In genomic region chr6:1790684-1791083, GRCh38 we compare ENCODE assay signal across 35 cellular contexts.
"Had no signal": no experiment of that assay in that cellular context is flagged by ENCODE, and none has a peak within 500 bp of the region (broad histone marks: within the 10 kb centered on the region; RNA-seq: fewer than 3 reads in every experiment).

No MANE protein-coding gene starts in this region.

- H3K9me3 ChIP-seq: MG63 had no signal

- DNase-seq: Karpas-422, Kasumi-1, MG63, MM.1S, MV-4-11, NCI-H1048, NCI-H1092, NCI-H1092 treated with DMSO at 0.1 percent for 48 hours, NCI-H1105, NCI-H1105 treated with DMSO at 0.1 percent for 48 hours, NCI-H1417, NCI-H1417 treated with DMSO at 0.1 percent for 48 hours, NCI-H1436, NCI-H1436 treated with DMSO at 0.1 percent for 48 hours, NCI-H146, NCI-H1694, NCI-H1694 treated with DMSO at 0.1 percent for 48 hours, NCI-H187, NCI-H187 treated with DMSO at 0.1 percent for 48 hours, NCI-H1930, NCI-H2029, NCI-H2029 treated with DMSO at 0.1 percent for 48 hours, NCI-H2081, NCI-H2081 treated with DMSO at 0.1 percent for 48 hours, NCI-H2107, NCI-H2171, NCI-H2171 treated with DMSO at 0.1 percent for 48 hours, NCI-H2227 treated with DMSO at 0.1 percent for 48 hours, NCI-H226, NCI-H345, NCI-H446, NCI-H446 treated with DMSO at 0.1 percent for 48 hours, NCI-H510A, NCI-H510A treated with DMSO at 0.1 percent for 48 hours, NCI-H524 had no signal

- H3K36me3 ChIP-seq: MG63 had no signal

- H3K27me3 ChIP-seq: MG63 had no signal

- H3K4me3 ChIP-seq: MG63 had no signal
